ENCODE assay signal across 8 cellular contexts in genomic region chr1:67687649-67688048, GRCh38. TPM values are rescaled to one million over a fixed set of nuclear protein-coding genes. Genes with fewer than 3 reads are reported as not detected.
A peak's percentile ranks its signal among the peaks of the same experiment; 100 is the strongest.
DNase-seq lines count a peak whose midpoint lies in the region; ATAC-seq, FAIRE-seq and TF ChIP-seq lines count a peak whose summit lies in the region.

No MANE protein-coding gene starts in this region.

- H3K4me1 ChIP-seq in keratinocyte (ENCODE audit: control insufficient read depth, extremely low read depth, insufficient read depth, low read length) (peaks cover 29% of the 10 kb centered on the region), left lung (peaks cover 12 to 54% of the 10 kb centered on the region in 2 donors)

- H3K4me2 ChIP-seq in keratinocyte (ENCODE audit: control insufficient read depth, extremely low read depth, insufficient read depth, low read depth, low read length), result peak overlapping the region; percentile 96

- peaks cover 12% of the 10 kb centered on the region for H4K20me1 ChIP-seq in keratinocyte (ENCODE audit: control insufficient read depth, extremely low read depth, insufficient read depth, low read length)

- no peaks in the 10 kb centered on the region for H3K27me3 Mint-ChIP-seq in activated CD4-positive, alpha-beta memory T cell treated with anti-CD3 and anti-CD28 coated beads, Interleukin-2, amount 10 ng/mL, durations not matched to agents 7 days and 5 days

- H2AFZ ChIP-seq in keratinocyte (ENCODE audit: control insufficient read depth, low read length), result no peak overlapping the region

- H3K4me3 ChIP-seq in HFF-Myc (replicated peaks; ENCODE audit: low read depth, low read length) (peak overlapping the region; percentile 99), keratinocyte (ENCODE audit: control insufficient read depth in 2 of 3, extremely low read depth in 1 of 3, insufficient read depth in 2 of 3, low read depth in 1 of 3, low read length in 3 of 3) (peak overlapping the region; percentile 90 to 94 (median 93)), left lung (peak overlapping the region in 1 of 2 donors; percentile 86)

- H3K9ac ChIP-seq in keratinocyte (ENCODE audit: control insufficient read depth, extremely low read depth, insufficient read depth, low read length), result peak overlapping the region; percentile 99

- TF ChIP-seq CTCF in HFF-Myc (IDR thresholded peaks at IDR 0.05; ENCODE audit: low read depth, low read length, missing control alignments) (no peak), keratinocyte (optimal IDR thresholded peaks at IDR 0.05 in 1 of 3, IDR thresholded peaks at IDR 0.05 in 1 of 3, conservative IDR thresholded peaks at IDR 0.05 in 1 of 3; ENCODE audit: extremely low read depth in 1 of 3, insufficient read depth in 2 of 3, low read length in 3 of 3) (no peak), left lung (IDR thresholded peaks at IDR 0.05) (no peak)

- H3K27ac Mint-ChIP-seq in activated CD4-positive, alpha-beta memory T cell treated with anti-CD3 and anti-CD28 coated beads, Interleukin-2, amount 10 ng/mL, durations not matched to agents 7 days and 5 days, result no peak overlapping the region

- H3K36me3 ChIP-seq in keratinocyte (ENCODE audit: control insufficient read depth in 2 of 2, extremely low read depth in 1 of 2, insufficient read depth in 2 of 2, low read length in 2 of 2) (peaks cover 6 to 29% of the 10 kb centered on the region in 2 experiments), left lung (peaks cover 0 to 25% of the 10 kb centered on the region in 2 donors)

- no peaks in the 10 kb centered on the region for H3K9me3 Mint-ChIP-seq in activated CD4-positive, alpha-beta memory T cell treated with anti-CD3 and anti-CD28 coated beads, Interleukin-2, amount 10 ng/mL, durations not matched to agents 7 days and 5 days

- peak overlapping the region; percentile 4 for H3K4me3 Mint-ChIP-seq in activated CD4-positive, alpha-beta memory T cell treated with anti-CD3 and anti-CD28 coated beads, Interleukin-2, amount 10 ng/mL, durations not matched to agents 7 days and 5 days

- CTCF ChIA-PET in activated CD4-positive, alpha-beta memory T cell treated with anti-CD3 and anti-CD28 coated beads, Interleukin-2, amount 10 ng/mL, durations not matched to agents 7 days and 5 days (lab: Charles Lee), result no interaction called here

- intact Hi-C loops in left lung (cut with DNase I), result loop anchor here in 1 of 2 donors (5.0 kb wide), 1 partner anchor 70 kb away; no protein-coding TSS in a partner anchor

- peaks cover 31% of the 10 kb centered on the region for H3K36me3 Mint-ChIP-seq in activated CD4-positive, alpha-beta memory T cell treated with anti-CD3 and anti-CD28 coated beads, Interleukin-2, amount 10 ng/mL, durations not matched to agents 7 days and 5 days (ENCODE audit: low read depth)

- H3K9me1 ChIP-seq in keratinocyte (ENCODE audit: control insufficient read depth, extremely low read depth, insufficient read depth, low read length), result no peaks in the 10 kb centered on the region

- peaks cover 44% of the 10 kb centered on the region for H3K4me1 Mint-ChIP-seq in activated CD4-positive, alpha-beta memory T cell treated with anti-CD3 and anti-CD28 coated beads, Interleukin-2, amount 10 ng/mL, durations not matched to agents 7 days and 5 days

- no peaks in the 10 kb centered on the region for H3K9me3 ChIP-seq in keratinocyte (ENCODE audit: control insufficient read depth, low read depth, low read length)
- no peaks in the 10 kb centered on the region for H3K9me3 ChIP-seq in left lung

- no peak for FAIRE-seq in keratinocyte (lab: Jason Lieb, UNC)

- H3K27me3 ChIP-seq in keratinocyte (ENCODE audit: control insufficient read depth, extremely low read depth, insufficient read depth, low read length) (no peaks in the 10 kb centered on the region), left lung (no peaks in the 10 kb centered on the region)

- ATAC-seq in HG03521 (IDR thresholded peaks at IDR 0.05; ENCODE audit: unreplicated experiment) (no peak), GM19023 (IDR thresholded peaks at IDR 0.05; ENCODE audit: unreplicated experiment) (no peak), left lung (no peak), HG03135 (IDR thresholded peaks at IDR 0.05; ENCODE audit: unreplicated experiment) (no peak)

- POLR2A ChIA-PET in activated CD4-positive, alpha-beta memory T cell treated with anti-CD3 and anti-CD28 coated beads, Interleukin-2, amount 10 ng/mL, durations not matched to agents 7 days and 5 days (lab: Charles Lee), result interaction anchor here (3.4 to 4.2 kb wide), 2 partner anchors 12 to 50 kb away, joined by 16 to 67 read pairs; no protein-coding TSS in a partner anchor

- DNase-seq in AG08396 (ENCODE audit: low spot score) (peak; percentile 49), HFF-Myc (ENCODE audit: extremely low read depth, low read depth) (no peak), keratinocyte (ENCODE audit: low read depth, low spot score) (no peak), left lung (no peak)
- DNase-seq in activated CD4-positive, alpha-beta memory T cell treated with anti-CD3 and anti-CD28 coated beads, Interleukin-2, amount 10 ng/mL, durations not matched to agents 7 days and 5 days, result no peak

- dilution Hi-C loops in keratinocyte (cut with MboI; ENCODE audit: extremely low pct_ligation_motif_present, low sequenced_read_pairs), result loop anchor here (25.0 kb wide), 1 partner anchor 150 kb away; no protein-coding TSS in a partner anchor

- H3K27ac ChIP-seq in keratinocyte (ENCODE audit: control insufficient read depth, insufficient read depth, low read length), result peak overlapping the region; percentile 87
- peak overlapping the region in 1 of 2 donors; percentile 97 for H3K27ac ChIP-seq in left lung

- H3K79me2 ChIP-seq in keratinocyte (ENCODE audit: control insufficient read depth, insufficient read depth, low read length), result peaks cover 25% of the 10 kb centered on the region

RNA-seq across cellular contexts. Expression of gene GADD45A, which starts 2.6 kb away (rescaled TPM):
- total RNA-seq in activated CD4-positive, alpha-beta memory T cell treated with anti-CD3 and anti-CD28 coated beads, Interleukin-2, amount 10 ng/mL, durations not matched to agents 7 days and 5 days, result 10 to 100 TPM; 29.5 to 30.7 TPM
- 109 to 151 TPM (median 124 TPM) in 3 replicates for polyA plus RNA-seq in keratinocyte
- 1,390 TPM for polyA plus RNA-seq in keratinocyte (2011; ENCODE audit: low read depth)
- polyA plus RNA-seq in keratinocyte (2011; cell fraction: cytosol; rRNA removed), result 126 and 131 TPM in 2 replicates
- 339 and 428 TPM in 2 replicates for polyA plus RNA-seq in keratinocyte (2011; cell fraction: nucleus; rRNA removed)
- 154 and 570 TPM in 2 replicates for polyA plus RNA-seq in keratinocyte (2012; ENCODE audit: low replicate concordance)
- 14.5 to 23.3 TPM (median 21.1 TPM) in 3 replicates for polyA minus RNA-seq in keratinocyte
- polyA minus RNA-seq in keratinocyte (2011; cell fraction: cytosol; rRNA and poly(A)+ RNA removed), result 74.4 TPM
- 88.8 and 96.5 TPM in 2 replicates for polyA minus RNA-seq in keratinocyte (2011; cell fraction: nucleus; rRNA and poly(A)+ RNA removed)
- total RNA-seq in left lung, result 10 to 100 TPM; 29.1 to 30.9 TPM
